ENCODE assay signal across 16 cellular contexts in genomic region chr20:32960849-32961731, GRCh38. TPM values are rescaled to one million over a fixed set of nuclear protein-coding genes. Genes with fewer than 3 reads are reported as not detected.
DNase-seq lines count a peak whose midpoint lies in the region; ATAC-seq and TF ChIP-seq lines count a peak whose summit lies in the region.
"Had no signal": no experiment of that assay in that cellular context is flagged by ENCODE, and none has a peak within 500 bp of the region (broad histone marks: within the 10 kb centered on the region; RNA-seq: fewer than 3 reads in every experiment).

No MANE protein-coding gene starts in this region.

- intact Hi-C loops in posterior vena cava (cut with DNase I), result no loop called here

- CTCF ChIA-PET in HEK293T (lab: Yijun Ruan, JAX), result no interaction called here

- DNase-seq in D341Med (ENCODE audit: low spot score), result peak; percentile 13
- DNase-seq in HEK293T (ENCODE audit: extremely low spot score), result peak; percentile 3
- peak; percentile 1 for DNase-seq in hepatic stellate cell (ENCODE audit: low spot score)
- peak; percentile 78 for DNase-seq in posterior vena cava (ENCODE audit: low spot score)
- DNase-seq in anterior cingulate cortex (lab: John Stamatoyannopoulos, UW), result no peak
- DNase-seq in RKO (ENCODE audit: low spot score), result no peak
- DNase-seq: amniotic stem cell, hypothalamus, NCI-H1436, NCI-H524 treated with DMSO at 0.1 percent for 48 hours had no signal

- POLR2A ChIA-PET in HEK293T (lab: Yijun Ruan, JAX), result no interaction called here

- no peak for ATAC-seq in GM19463 (IDR thresholded peaks at IDR 0.05; ENCODE audit: unreplicated experiment)
- ATAC-seq: activated CD4-positive, CD25-positive, alpha-beta regulatory T cell treated with anti-CD3 and anti-CD28 coated beads, Interleukin-2, amount 50 U/mL, for 24 hours; HCT116; pancreas had no signal

TF ChIP-seq in HEK293T, 16 proteins besides CTCF, POLR2A, EP300 and RAD21:
- TF ChIP-seq NFRKB (IDR thresholded peaks at IDR 0.05) (no peak), SUZ12 (IDR thresholded peaks at IDR 0.05) (no peak), SP1 (IDR thresholded peaks at IDR 0.05) (no peak), ZNF384 (IDR thresholded peaks at IDR 0.05) (no peak), L3MBTL2 (conservative IDR thresholded peaks at IDR 0.05) (no peak), ELF4 (IDR thresholded peaks at IDR 0.05) (no peak), HDGF (IDR thresholded peaks at IDR 0.05; ENCODE audit: borderline replicate concordance) (no peak), FOXA1 (IDR thresholded peaks at IDR 0.05) (no peak), BHLHE40 (IDR thresholded peaks at IDR 0.05; ENCODE audit: borderline replicate concordance) (no peak), PKNOX1 (IDR thresholded peaks at IDR 0.05) (no peak), LEF1 (IDR thresholded peaks at IDR 0.05; ENCODE audit: borderline replicate concordance) (no peak), ARNT (IDR thresholded peaks at IDR 0.05) (no peak), FOXK2 (IDR thresholded peaks at IDR 0.05) (no peak), FOXM1 (IDR thresholded peaks at IDR 0.05; ENCODE audit: borderline replicate concordance) (no peak), CTBP1 (IDR thresholded peaks at IDR 0.05; ENCODE audit: borderline replicate concordance) (no peak), TARDBP (IDR thresholded peaks at IDR 0.05) (no peak)

RNA-seq across cellular contexts. Expression of gene SUN5, which starts 43.1 kb away (rescaled TPM):
- total RNA-seq in posterior vena cava, result not detected
- total RNA-seq: MCF 10A, pancreas, RPMI7951 had no signal

RNA-seq across cellular contexts. Expression of gene BPIFB2, which starts 46.4 kb away (rescaled TPM):
- not detected for total RNA-seq in posterior vena cava
- total RNA-seq: MCF 10A, RPMI7951 had no signal

Comparison
In these comparisons a context has a peak if more than half of its experiments do, and no peak if none do; other contexts are left out.
1. DNase-seq: peak in D341Med (single experiment), HEK293T (single experiment), hepatic stellate cell (single experiment) and posterior vena cava (single experiment); none in anterior cingulate cortex (0 of 58) and RKO (single experiment).